8 cellular contexts compared by ENCODE assay signal in genomic region chr18:31424383-31424988, GRCh38. TPM values are rescaled to one million over a fixed set of nuclear protein-coding genes. Genes with fewer than 3 reads are reported as not detected.
DNase-seq lines count a peak whose midpoint lies in the region; ATAC-seq and TF ChIP-seq lines count a peak whose summit lies in the region.
"Had no signal": no experiment of that assay in that cellular context is flagged by ENCODE, and none has a peak within 500 bp of the region (broad histone marks: within the 10 kb centered on the region; RNA-seq: fewer than 3 reads in every experiment).

No MANE protein-coding gene starts in this region.

- no peaks in the 10 kb centered on the region for H3K36me3 Mint-ChIP-seq in brain

- H3K79me2 ChIP-seq in neural cell (replicated peaks; ENCODE audit: insufficient read depth, low read length): no peaks in the 10 kb centered on the region

- no peak overlapping the region for H3K9ac ChIP-seq in neural cell (ENCODE audit: low read length)

- TF ChIP-seq EP300 in neural cell (conservative IDR thresholded peaks at IDR 0.05; ENCODE audit: poor library complexity, severe bottlenecking): no peak

- no peak overlapping the region for H3K27ac Mint-ChIP-seq in brain

- DNase-seq in LoVo (ENCODE audit: low spot score): peak; percentile 63
- DNase-seq in NCI-H774 (lab: John Stamatoyannopoulos, UW): no peak
- DNase-seq in activated effector memory CD4-positive, alpha-beta T cell treated with Interleukin-2 at 50 U/mL for 16 hours: no peak

- H3F3A ChIP-seq in neural cell (ENCODE audit: insufficient read depth, low read length, poor library complexity, severe bottlenecking): no peaks in the 10 kb centered on the region

- H3K4me3 ChIP-seq in GM12875 (ENCODE audit: low read depth, low read length): no peak overlapping the region
- no peak overlapping the region for H3K4me3 ChIP-seq in neural cell (ENCODE audit: low read length)
- H3K4me3 ChIP-seq: skin epidermis had no signal

- no peaks in the 10 kb centered on the region for H3K4me1 Mint-ChIP-seq in brain

- H3K9me2 ChIP-seq in neural cell (ENCODE audit: insufficient read depth, low read length): no peaks in the 10 kb centered on the region

- no peak overlapping the region for H3K4me3 Mint-ChIP-seq in brain

- H3K36me3 ChIP-seq in neural cell (ENCODE audit: insufficient read depth, low read length): no peaks in the 10 kb centered on the region

- H3K9me3 Mint-ChIP-seq in brain: no peaks in the 10 kb centered on the region

- H3K4me2 ChIP-seq in neural cell (ENCODE audit: low read length): no peak overlapping the region

- no peak for TF ChIP-seq RAD21 in neural cell (conservative IDR thresholded peaks at IDR 0.05)

- no peaks in the 10 kb centered on the region for H3K27me3 ChIP-seq in neural cell (ENCODE audit: insufficient read depth, low read depth, low read length)

- no peak overlapping the region for H3K27ac ChIP-seq in neural cell (ENCODE audit: low read length)

- H3K27me3 Mint-ChIP-seq in brain: peaks cover 3% of the 10 kb centered on the region

- H4K20me1 ChIP-seq in neural cell (ENCODE audit: insufficient read depth): no peaks in the 10 kb centered on the region

- H2AFZ ChIP-seq in neural cell (ENCODE audit: low read depth, low read length): no peak overlapping the region

- ATAC-seq in GM21528 (IDR thresholded peaks at IDR 0.05; ENCODE audit: low FRiP score, unreplicated experiment): peak; percentile 70

- no peaks in the 10 kb centered on the region for H3K9me3 ChIP-seq in neural cell (ENCODE audit: low read length)

- TF ChIP-seq CTCF in GM12875 (IDR thresholded peaks at IDR 0.05; ENCODE audit: borderline replicate concordance, insufficient read depth, low read depth, low read length): peak; percentile 78
- TF ChIP-seq CTCF in brain (conservative IDR thresholded peaks at IDR 0.05): peak; percentile 41 to 69
- peak; percentile 31 for TF ChIP-seq CTCF in neural cell (IDR thresholded peaks at IDR 0.05; ENCODE audit: poor library complexity, severe bottlenecking)

TF ChIP-seq in neural cell, 6 proteins besides CTCF, POLR2A, EP300 and RAD21:
- no peak for TF ChIP-seq SMC3 (conservative IDR thresholded peaks at IDR 0.05; ENCODE audit: poor library complexity)

RNA-seq across cellular contexts. Expression of gene DSG3, which starts 23.1 kb away (rescaled TPM):
- polyA plus RNA-seq in brain (ENCODE audit: insufficient read depth, low read depth, low replicate concordance) (not detected), neural cell (not detected in 2 replicates)
- polyA minus RNA-seq in neural cell: not detected in 2 replicates

RNA-seq across cellular contexts. Expression of gene DSG4, which starts 47.9 kb away (rescaled TPM):
- polyA plus RNA-seq in brain (ENCODE audit: insufficient read depth, low read depth, low replicate concordance) (not detected), neural cell (not detected in 2 replicates)
- polyA minus RNA-seq in neural cell: not detected in 2 replicates
